In the genomic region with DNA sequence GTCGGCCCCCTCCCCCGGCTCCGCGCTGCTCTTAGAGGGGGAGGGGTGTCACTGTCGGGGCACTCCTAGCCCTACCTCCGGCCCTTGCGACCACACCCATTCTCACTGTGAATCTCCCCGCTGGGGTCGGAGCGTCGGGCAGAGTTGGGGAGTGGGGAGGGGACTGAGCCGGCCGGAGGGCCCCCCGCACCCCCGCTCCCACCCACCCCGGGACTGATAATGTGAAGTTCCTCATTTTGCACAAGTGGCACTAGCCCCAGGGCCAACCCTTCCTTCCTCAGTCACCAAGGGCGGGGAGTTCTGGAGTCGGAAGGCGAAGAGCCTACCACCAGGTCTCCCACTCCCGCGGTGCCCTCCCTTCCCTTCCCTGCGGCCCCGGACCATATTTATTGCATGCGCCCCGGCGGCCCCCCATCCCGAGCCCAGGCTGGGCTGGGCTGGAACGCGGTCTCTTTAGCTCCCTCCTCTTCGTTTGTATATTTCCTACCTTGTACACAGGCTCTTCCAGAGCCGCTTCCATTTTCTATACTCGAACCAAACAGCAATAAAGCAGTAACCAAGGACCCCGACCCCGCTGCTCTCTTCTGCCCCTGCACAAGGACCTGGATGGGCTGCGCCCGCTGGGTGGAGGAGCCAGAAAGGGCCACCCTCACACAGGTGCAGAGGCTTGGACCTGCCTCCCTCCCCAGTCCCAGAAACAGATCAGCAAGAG, we compare ENCODE assay signal across 9 cellular contexts. TPM values are rescaled to one million over a fixed set of nuclear protein-coding genes. Genes with fewer than 3 reads are reported as not detected.
DNase-seq lines count a peak whose midpoint lies in the region; ATAC-seq, FAIRE-seq and TF ChIP-seq lines count a peak whose summit lies in the region.
"Had no signal": no experiment of that assay in that cellular context is flagged by ENCODE, and none has a peak within 500 bp of the region (broad histone marks: within the 10 kb centered on the region; RNA-seq: fewer than 3 reads in every experiment).

No MANE protein-coding gene starts in this region.

- peaks cover 0 to 17% of the 10 kb centered on the region in 2 donors for H3K36me3 ChIP-seq in vagina

- no peak for TF ChIP-seq POLR2A in vagina (IDR thresholded peaks at IDR 0.05)
- TF ChIP-seq POLR2A in GM12891 (IDR thresholded peaks at IDR 0.05; ENCODE audit: low read depth, low read length) = no peak

- POLR2A ChIA-PET in HEK293T (lab: Yijun Ruan, JAX) = no interaction called here

- H3K4me1 ChIP-seq in mononuclear cell (ENCODE audit: insufficient read depth, low read length) = peaks cover 62% of the 10 kb centered on the region
- H3K4me1 ChIP-seq in vagina = peaks cover 59% of the 10 kb centered on the region

- ATAC-seq in Right ventricle myocardium superior (ENCODE audit: poor library complexity) = no peak
- no peak for ATAC-seq in GM21786 (IDR thresholded peaks at IDR 0.05; ENCODE audit: unreplicated experiment)

- H3K4me3 ChIP-seq in astrocyte of the cerebellum (ENCODE audit: low read depth, low read length) = peak overlapping the region; percentile 62
- peak overlapping the region; percentile 18 for H3K4me3 ChIP-seq in mononuclear cell (ENCODE audit: low read length)
- peak overlapping the region; percentile 66 to 70 for H3K4me3 ChIP-seq in vagina

- H3K27me3 ChIP-seq in mononuclear cell (ENCODE audit: insufficient read depth, low read length) (peaks cover 17% of the 10 kb centered on the region), vagina (peaks cover 6% of the 10 kb centered on the region)

- no peak for FAIRE-seq in GM12891 (lab: Jason Lieb, UNC)

- in situ Hi-C loops in astrocyte of the cerebellum (cut with HindIII; ENCODE audit: low sequenced_read_pairs) = no loop called here

- peak overlapping the region; percentile 95 for H3K27ac ChIP-seq in vagina

- TF ChIP-seq CTCF in astrocyte of the cerebellum (IDR thresholded peaks at IDR 0.05; ENCODE audit: low read depth, low read length, missing control alignments) (no peak), vagina (IDR thresholded peaks at IDR 0.05) (no peak)

- CTCF ChIA-PET in HEK293T (lab: Yijun Ruan, JAX) = interaction anchor here (1.3 to 1.8 kb wide), 3 partner anchors 115 to 185 kb away, joined by 3 to 8 read pairs (median 3); no protein-coding TSS in a partner anchor

- intact Hi-C loops in Right ventricle myocardium superior (cut with DNase I) (loop anchor here (5.0 kb wide), 1 partner anchor 113 kb away; no protein-coding TSS in a partner anchor), cardiac septum (cut with DNase I) (loop anchor here (2.0 to 5.0 kb wide), 2 partner anchors 33 to 114 kb away; no protein-coding TSS in a partner anchor), vagina (cut with DNase I) (loop anchor here (5.0 to 10.0 kb wide), 3 partner anchors 118 to 336 kb away; no protein-coding TSS in a partner anchor)

- DNase-seq in Right ventricle myocardium superior (peak; percentile 60), cardiac septum (ENCODE audit: low spot score) (no peak), astrocyte of the cerebellum (ENCODE audit: low read depth) (no peak), vagina (ENCODE audit: extremely low spot score in 2 of 2) (no peak), HEK293T (ENCODE audit: extremely low spot score) (no peak), GM12891 (ENCODE audit: insufficient read length, low spot score) (no peak)
- DNase-seq: NCI-H1092 treated with DMSO at 0.1 percent for 48 hours had no signal

- H3K9me3 ChIP-seq in mononuclear cell (ENCODE audit: low read depth, low read length) (no peaks in the 10 kb centered on the region), vagina (no peaks in the 10 kb centered on the region)

TF ChIP-seq in HEK293T, 16 proteins besides CTCF, POLR2A, EP300 and RAD21:
- TF ChIP-seq ELF4 (IDR thresholded peaks at IDR 0.05) = no peak
- TF ChIP-seq BHLHE40 (IDR thresholded peaks at IDR 0.05; ENCODE audit: borderline replicate concordance) = no peak
- no peak for TF ChIP-seq SP1 (IDR thresholded peaks at IDR 0.05)
- TF ChIP-seq ARNT (IDR thresholded peaks at IDR 0.05) = no peak
- no peak for TF ChIP-seq HDGF (IDR thresholded peaks at IDR 0.05; ENCODE audit: borderline replicate concordance)
- TF ChIP-seq SUZ12 (IDR thresholded peaks at IDR 0.05) = no peak
- no peak for TF ChIP-seq FOXM1 (IDR thresholded peaks at IDR 0.05; ENCODE audit: borderline replicate concordance)
- TF ChIP-seq FOXK2 (IDR thresholded peaks at IDR 0.05) = no peak
- no peak for TF ChIP-seq LEF1 (IDR thresholded peaks at IDR 0.05; ENCODE audit: borderline replicate concordance)

TF ChIP-seq in GM12891, 5 proteins besides CTCF, POLR2A, EP300 and RAD21:
- no peak for TF ChIP-seq POU2F2 (IDR thresholded peaks at IDR 0.05; ENCODE audit: low read depth, low read length)
- no peak for TF ChIP-seq PAX5 (IDR thresholded peaks at IDR 0.05; ENCODE audit: insufficient read depth, low read length, severe bottlenecking)
- no peak; the same call in none of the 2 replicates for TF ChIP-seq POLR2AphosphoS5 (IDR thresholded peaks at IDR 0.05; ENCODE audit: low read depth, low read length)
- no peak for TF ChIP-seq SPI1 (IDR thresholded peaks at IDR 0.05; ENCODE audit: low read depth, low read length)
- TF ChIP-seq TAF1 (IDR thresholded peaks at IDR 0.05; ENCODE audit: low read depth, low read length) = no peak

RNA-seq across cellular contexts. Expression of gene HIC1, which starts 4.4 kb away (rescaled TPM):
- total RNA-seq in Right ventricle myocardium superior = 19.3 TPM
- 15.0 TPM for total RNA-seq in cardiac septum
- total RNA-seq in mononuclear cell = 16.4 TPM
- 33.1 TPM for total RNA-seq in vagina
- 47.4 TPM for polyA plus RNA-seq in GM12891 (2012; ENCODE audit: low read depth, missing spikeins)

RNA-seq across cellular contexts. Expression of gene OVCA2, which starts 17.5 kb away (rescaled TPM):
- total RNA-seq in Right ventricle myocardium superior (13.7 TPM), cardiac septum (19.8 TPM), mononuclear cell (28.1 TPM), vagina (24.3 TPM)
- polyA plus RNA-seq in GM12891 (2012; ENCODE audit: low read depth, missing spikeins) = 35.2 TPM

RNA-seq across cellular contexts. Expression of gene DPH1, which starts 29.3 kb away (rescaled TPM):
- total RNA-seq in Right ventricle myocardium superior = 26.8 TPM
- total RNA-seq in cardiac septum = 28.8 TPM
- 47.5 TPM for total RNA-seq in mononuclear cell
- total RNA-seq in vagina = 43.0 TPM
- polyA plus RNA-seq in GM12891 (2012; ENCODE audit: low read depth, missing spikeins) = 16.2 TPM

RNA-seq across cellular contexts. Expression of gene RTN4RL1, which starts 34.1 kb away (rescaled TPM):
- total RNA-seq in Right ventricle myocardium superior (3.4 TPM), cardiac septum (0.32 TPM), mononuclear cell (not detected), vagina (3.7 TPM)
- 0.03 TPM for polyA plus RNA-seq in GM12891 (2012; ENCODE audit: low read depth, missing spikeins)

Comparison
In these comparisons a context has a peak if more than half of its experiments do, and no peak if none do; other contexts are left out.
1. H3K4me3 ChIP-seq: peak in every context shown above with its lines; median percentile 68 in vagina; 62 in astrocyte of the cerebellum; 18 in mononuclear cell.